ENCODE assay signal across 15 cellular contexts in genomic region chr6:35905841-35906498, GRCh38.
"Had no signal": no experiment of that assay in that cellular context is flagged by ENCODE, and none has a peak within 500 bp of the region (broad histone marks: within the 10 kb centered on the region; RNA-seq: fewer than 3 reads in every experiment).

No MANE protein-coding gene starts in this region.

- H3K36me3 ChIP-seq: uterus had no signal

- H3K9me3 ChIP-seq: pancreas, uterus had no signal

- H3K27ac ChIP-seq: heart right ventricle, pancreas, stomach, uterus had no signal

- H3K4me1 ChIP-seq: heart right ventricle, pancreas, stomach, uterus had no signal

- H3K4me3 ChIP-seq: dorsolateral prefrontal cortex, heart right ventricle, pancreas, stomach, uterus had no signal

- DNase-seq: activated CD4-positive, alpha-beta T cell treated with anti-CD3 and anti-CD28 coated beads for 48 hours; activated CD8-positive, alpha-beta memory T cell treated with anti-CD3 and anti-CD28 coated beads for 24 hours; amygdala; cerebellar nuclear complex; dorsolateral prefrontal cortex; heart right ventricle; kidney; left ventricle myocardium superior; mesendoderm; pancreas; stimulated activated CD4-positive, alpha-beta T cell treated with anti-CD3 and anti-CD28 coated beads, Interleukin-15, amount 100 ng/mL, for 24 hours; stimulated activated CD4-positive, alpha-beta T cell treated with anti-CD3 and anti-CD28 coated beads, Interleukin-4, amount 100 ng/mL, for 24 hours; stomach; T-helper 9 cell; uterus had no signal

- H3K27me3 ChIP-seq: dorsolateral prefrontal cortex, heart right ventricle, pancreas, stomach, uterus had no signal

- ATAC-seq: heart right ventricle, left ventricle myocardium superior, pancreas had no signal
